Comparison of ENCODE assay signal across 19 cellular contexts in the genomic region with DNA sequence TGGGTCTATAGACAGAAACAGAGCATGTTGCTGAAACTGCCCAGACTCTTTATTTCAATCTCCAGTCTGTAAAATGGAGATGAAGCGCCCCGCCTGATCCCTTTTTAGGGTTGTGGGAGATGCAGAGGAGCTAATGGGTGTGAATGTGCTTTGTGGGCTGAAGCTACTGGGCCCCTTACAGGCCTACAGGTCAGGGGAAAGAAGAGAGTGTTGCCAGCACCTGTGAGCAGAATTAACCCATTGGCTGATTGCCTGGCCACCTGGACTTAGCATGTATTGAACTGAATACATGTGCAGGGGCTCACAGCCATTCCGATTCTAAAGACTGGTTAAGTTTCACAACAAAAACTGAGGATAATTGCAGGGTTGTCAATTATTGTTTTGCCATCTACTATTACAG.
"Had no signal": no experiment of that assay in that cellular context is flagged by ENCODE, and none has a peak within 500 bp of the region (broad histone marks: within the 10 kb centered on the region; RNA-seq: fewer than 3 reads in every experiment).

No MANE protein-coding gene starts in this region.

- H3K9me3 ChIP-seq: colonic mucosa, gastroesophageal sphincter, heart left ventricle, neutrophil, pancreas, thoracic aorta had no signal

- H3K9me3 Mint-ChIP-seq: central memory CD8-positive, alpha-beta T cell; memory B cell; natural killer cell; stimulated activated memory B cell treated with anti-CD40 and anti-IgM and Interleukin-4, amounts not matched to agents 10 μg/mL and 1 μg/mL and 100 μg/mL, for 72 hours had no signal

- H3K27ac ChIP-seq: colonic mucosa, gastroesophageal sphincter had no signal

- H3K4me1 ChIP-seq: colonic mucosa, pancreas had no signal

- H3K27ac Mint-ChIP-seq: memory B cell had no signal

- H3K4me3 Mint-ChIP-seq: central memory CD8-positive, alpha-beta T cell; memory B cell; natural killer cell; stimulated activated memory B cell treated with anti-CD40 and anti-IgM and Interleukin-4, amounts not matched to agents 10 μg/mL and 1 μg/mL and 100 μg/mL, for 72 hours had no signal

- H3K4me3 ChIP-seq: colonic mucosa, gastroesophageal sphincter, heart left ventricle, pancreas, thoracic aorta had no signal

- DNase-seq: activated CD8-positive, alpha-beta memory T cell treated with anti-CD3 and anti-CD28 coated beads for 24 hours; activated CD8-positive, alpha-beta memory T cell treated with anti-CD3 and anti-CD28 coated beads, Interleukin-2, amount 50 U/mL, for 48 hours; activated gamma-delta T cell treated with Interleukin-2 at 50 U/mL for 16 hours; anterior cingulate cortex; brain microvascular endothelial cell; colonic mucosa; heart left ventricle; kidney glomerular epithelial cell; left ventricle myocardium superior; natural killer cell; pancreas; stimulated activated CD4-positive, alpha-beta T cell treated with anti-CD3 and anti-CD28 coated beads, Interleukin-4, amount 100 ng/mL, for 24 hours had no signal

- H3K36me3 Mint-ChIP-seq: natural killer cell; stimulated activated memory B cell treated with anti-CD40 and anti-IgM and Interleukin-4, amounts not matched to agents 10 μg/mL and 1 μg/mL and 100 μg/mL, for 72 hours had no signal

- H3K36me3 ChIP-seq: brain microvascular endothelial cell, colonic mucosa, gastroesophageal sphincter, heart left ventricle, neutrophil, pancreas, thoracic aorta had no signal

- ATAC-seq: gastroesophageal sphincter; heart left ventricle; left ventricle myocardium superior; natural killer cell; pancreas; sciatic nerve; stimulated activated memory B cell treated with anti-CD40 and anti-IgM and Interleukin-4, amounts not matched to agents 10 μg/mL and 1 μg/mL and 100 μg/mL, for 72 hours had no signal
